In the genomic region with DNA sequence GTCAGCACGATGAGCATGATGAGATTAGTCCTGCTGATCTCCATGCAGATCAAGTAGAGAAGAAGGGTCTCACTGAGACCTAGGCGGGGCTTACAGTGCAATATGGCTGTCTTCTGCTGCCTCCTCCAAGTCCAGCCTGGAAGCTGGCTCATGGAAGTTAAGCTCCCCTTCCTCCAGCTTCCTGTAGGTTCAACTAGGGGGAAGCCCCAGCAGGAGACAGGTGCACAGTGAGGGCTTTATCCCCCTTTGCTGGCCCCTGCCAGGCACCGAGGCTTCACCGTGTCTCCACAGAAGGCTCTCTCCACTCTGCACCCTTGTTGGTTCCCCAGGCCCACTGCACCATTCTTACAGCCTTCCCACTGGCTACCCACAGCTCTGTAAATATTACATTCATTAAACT, we compare ENCODE assay signal across 16 cellular contexts.
DNase-seq lines count a peak whose midpoint lies in the region; ATAC-seq, FAIRE-seq and TF ChIP-seq lines count a peak whose summit lies in the region.
"Had no signal": no experiment of that assay in that cellular context is flagged by ENCODE, and none has a peak within 500 bp of the region (broad histone marks: within the 10 kb centered on the region; RNA-seq: fewer than 3 reads in every experiment).

No MANE protein-coding gene starts in this region.

- H3K27ac ChIP-seq in HepG2 (ENCODE audit: extremely low read length, insufficient read depth, low read length) = no peak overlapping the region
- H3K27ac ChIP-seq: C4-2B had no signal

- peaks cover 48% of the 10 kb centered on the region for H3K4me1 Mint-ChIP-seq in brain
- H3K4me1 Mint-ChIP-seq: IgD-negative memory B cell had no signal

- H3K9ac ChIP-seq in HepG2 (ENCODE audit: insufficient read depth, low read depth, low read length) = no peak overlapping the region

- no peaks in the 10 kb centered on the region for H3K4me1 ChIP-seq in HepG2 (ENCODE audit: insufficient read depth, low read length)

- H3K4me2 ChIP-seq in HepG2 (ENCODE audit: low read depth, low read length) = no peak overlapping the region

- no peak; the same call in 2 of the 3 replicates for ATAC-seq in HepG2
- ATAC-seq: HCT116 had no signal

- BruUV-seq in HepG2 (replicated peaks; lab: Mats Ljungman, UMichigan) = no TSS peak

- peaks cover 0 to 5% (median 3%) of the 10 kb centered on the region in 5 experiments for H3K9me3 Mint-ChIP-seq in brain

- TF ChIP-seq POLR2A in HepG2 (IDR thresholded peaks at IDR 0.05; ENCODE audit: insufficient read depth in 1 of 2, low read depth in 2 of 2, low read length in 2 of 2) = no peak

- no peak overlapping the region for H2AFZ ChIP-seq in HepG2 (ENCODE audit: low read length)

- TF ChIP-seq EP300 in HepG2 (IDR thresholded peaks at IDR 0.05; ENCODE audit: low read depth in 2 of 2, low read length in 2 of 2) (no peak), HepG2 (CRISPR knock-in tag; IDR thresholded peaks at IDR 0.05; ENCODE audit: borderline replicate concordance) (no peak)

- intact Hi-C loops in HepG2 (cut with micrococcal nuclease; ENCODE audit: unreplicated experiment) = no loop called here

- H3K27me3 ChIP-seq in HepG2 (ENCODE audit: control insufficient read depth in 1 of 2, insufficient read depth in 2 of 2, low read length in 2 of 2) = peaks cover 8 to 49% of the 10 kb centered on the region in 2 experiments

- POLR2A ChIA-PET in HepG2 (lab: Yijun Ruan, JAX) = no interaction called here

- no peak for FAIRE-seq in HepG2 (lab: Jason Lieb, UNC)
- FAIRE-seq: GM18507, H1, RCC 7860 had no signal

- H3K79me2 ChIP-seq in HepG2 (ENCODE audit: insufficient read depth, low read length) = no peaks in the 10 kb centered on the region

- 0% methylated on average over 4 of the region's 4 CpGs for WGBS in HepG2 (ENCODE audit: low lambda C conversion rate)

- H3K4me3 ChIP-seq in HepG2 (replicated peaks in 1 of 3; ENCODE audit: insufficient read depth in 1 of 3, low read depth in 2 of 3, low read length in 3 of 3) = no peak overlapping the region

- CTCF ChIA-PET in HepG2 (lab: Yijun Ruan, JAX; ENCODE audit: low intra/inter-chr PET ratio, low total read pairs) = no interaction called here

- in situ Hi-C loops in HepG2 (cut with HindIII; ENCODE audit: extremely low pct_ligation_motif_present, low pct_unique_long_range_greater_than_20kb) = no loop called here

- H3K4me3 Mint-ChIP-seq in brain = peak overlapping the region in 1 of 5 experiments; percentile 13
- H3K4me3 Mint-ChIP-seq: IgD-negative memory B cell had no signal

- no peak for TF ChIP-seq CTCF in brain (conservative IDR thresholded peaks at IDR 0.05)
- no peak for TF ChIP-seq CTCF in HepG2 (CRISPR knock-in tag; IDR thresholded peaks at IDR 0.05)

- H3K9me3 ChIP-seq in HepG2 (ENCODE audit: low read length) = no peaks in the 10 kb centered on the region

- no peaks in the 10 kb centered on the region for H3K36me3 ChIP-seq in HepG2 (replicated peaks in 1 of 2; ENCODE audit: control insufficient read depth in 1 of 2, insufficient read depth in 2 of 2, low read length in 2 of 2)

- peaks cover 15% of the 10 kb centered on the region for H3K27me3 Mint-ChIP-seq in brain

- no peaks in the 10 kb centered on the region for H4K20me1 ChIP-seq in HepG2 (ENCODE audit: insufficient read depth, low read length)

- DNase-seq in NCI-H2081 (lab: John Stamatoyannopoulos, UW) (peak; percentile 35 to 83), NCI-H2081 treated with DMSO at 0.1 percent for 48 hours (lab: John Stamatoyannopoulos, UW) (no peak), NCI-H2171 (lab: John Stamatoyannopoulos, UW) (peak; percentile 67), retina (peak; percentile 38), superior temporal gyrus (ENCODE audit: extremely low spot score) (no peak), HepG2 (ENCODE audit: low spot score) (no peak)
- DNase-seq: AML-193, GDM1, OCI-M1 had no signal

- no peaks in the 10 kb centered on the region for H3K36me3 Mint-ChIP-seq in brain
- H3K36me3 Mint-ChIP-seq: IgD-negative memory B cell had no signal

- TF ChIP-seq RAD21 in HepG2 (CRISPR knock-in tag; IDR thresholded peaks at IDR 0.05) = no peak

- H3K27ac Mint-ChIP-seq in brain = peak overlapping the region in 4 of 5 experiments; percentile 21 to 72 (median 46)

TF ChIP-seq in HepG2, 621 proteins besides CTCF, POLR2A, EP300 and RAD21:
- no peak for TF ChIP-seq ELF4 (CRISPR knock-in tag; IDR thresholded peaks at IDR 0.05; ENCODE audit: borderline replicate concordance)
- TF ChIP-seq MED1 (CRISPR knock-in tag; IDR thresholded peaks at IDR 0.05) = no peak
- no peak for TF ChIP-seq NFKBIZ (CRISPR knock-in tag; IDR thresholded peaks at IDR 0.05)
- TF ChIP-seq RARA (CRISPR knock-in tag; IDR thresholded peaks at IDR 0.05) = no peak
- no peak for TF ChIP-seq CSRNP1 (CRISPR knock-in tag; IDR thresholded peaks at IDR 0.05)
- no peak for TF ChIP-seq FOSL1 (CRISPR knock-in tag; IDR thresholded peaks at IDR 0.05; ENCODE audit: borderline replicate concordance)
- TF ChIP-seq NR2F1 (CRISPR knock-in tag; IDR thresholded peaks at IDR 0.05) = no peak
- no peak for TF ChIP-seq ZBTB7B (CRISPR knock-in tag; IDR thresholded peaks at IDR 0.05)
- TF ChIP-seq ZNF335 (CRISPR knock-in tag; IDR thresholded peaks at IDR 0.05) = no peak
- TF ChIP-seq GABPA (IDR thresholded peaks at IDR 0.05; ENCODE audit: low read depth, low read length) = no peak
- TF ChIP-seq GABPA (CRISPR knock-in tag; IDR thresholded peaks at IDR 0.05; ENCODE audit: low read depth) = no peak
- no peak for TF ChIP-seq ZNF747 (CRISPR knock-in tag; IDR thresholded peaks at IDR 0.05; ENCODE audit: borderline replicate concordance)
- TF ChIP-seq AFF4 (CRISPR knock-in tag; IDR thresholded peaks at IDR 0.05) = no peak
- TF ChIP-seq ZNF317 (CRISPR knock-in tag; IDR thresholded peaks at IDR 0.05) = no peak
- no peak for TF ChIP-seq MYPOP (CRISPR knock-in tag; IDR thresholded peaks at IDR 0.05)
- TF ChIP-seq, protein P1, sequence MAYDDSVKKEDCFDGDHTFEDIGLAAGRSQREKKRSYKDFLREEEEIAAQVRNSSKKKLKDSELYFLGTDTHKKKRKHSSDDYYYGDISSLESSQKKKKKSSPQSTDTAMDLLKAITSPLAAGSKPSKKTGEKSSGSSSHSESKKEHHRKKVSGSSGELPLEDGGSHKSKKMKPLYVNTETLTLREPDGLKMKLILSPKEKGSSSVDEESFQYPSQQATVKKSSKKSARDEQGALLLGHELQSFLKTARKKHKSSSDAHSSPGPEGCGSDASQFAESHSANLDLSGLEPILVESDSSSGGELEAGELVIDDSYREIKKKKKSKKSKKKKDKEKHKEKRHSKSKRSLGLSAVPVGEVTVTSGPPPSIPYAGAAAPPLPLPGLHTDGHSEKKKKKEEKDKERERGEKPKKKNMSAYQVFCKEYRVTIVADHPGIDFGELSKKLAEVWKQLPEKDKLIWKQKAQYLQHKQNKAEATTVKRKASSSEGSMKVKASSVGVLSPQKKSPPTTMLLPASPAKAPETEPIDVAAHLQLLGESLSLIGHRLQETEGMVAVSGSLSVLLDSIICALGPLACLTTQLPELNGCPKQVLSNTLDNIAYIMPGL (CRISPR knock-in tag; IDR thresholded peaks at IDR 0.05; ENCODE audit: borderline replicate concordance in 1 of 2, low read depth in 1 of 2) = no peak

Comparison
In these comparisons a context has a peak if more than half of its experiments do, and no peak if none do; other contexts are left out.
1. DNase-seq: peak in NCI-H2081 (2 of 2), NCI-H2171 (single experiment) and retina (single experiment); none in NCI-H2081 treated with DMSO at 0.1 percent for 48 hours (single experiment), superior temporal gyrus (single experiment) and HepG2 (single experiment).